Comparison of ENCODE assay signal across 8 cellular contexts in genomic region chr9:21965401-21965951, GRCh38. TPM values are rescaled to one million over a fixed set of nuclear protein-coding genes. Genes with fewer than 3 reads are reported as not detected.
DNase-seq lines count a peak whose midpoint lies in the region; ATAC-seq and TF ChIP-seq lines count a peak whose summit lies in the region.

No MANE protein-coding gene starts in this region.

- intact Hi-C loops in esophagus squamous epithelium (cut with DNase I): no loop called here
- intact Hi-C loops in prostate gland (cut with DNase I): no loop called here

- no peak overlapping the region for H2BK120ac ChIP-seq in neuronal stem cell (ENCODE audit: low read depth, low read length)

- H3K23ac ChIP-seq in neuronal stem cell (ENCODE audit: low read depth, low read length, poor library complexity): no peak overlapping the region

- peak overlapping the region; percentile 93 for H2AFZ ChIP-seq in neuronal stem cell (ENCODE audit: low read length)

- H3K36me3 ChIP-seq in esophagus squamous epithelium: no peaks in the 10 kb centered on the region
- no peaks in the 10 kb centered on the region for H3K36me3 ChIP-seq in neuronal stem cell (replicated peaks in 1 of 2; ENCODE audit: control insufficient read depth in 2 of 2, insufficient read depth in 2 of 2, low read length in 2 of 2)
- H3K36me3 ChIP-seq in prostate gland: no peaks in the 10 kb centered on the region

- no peak overlapping the region for H3K4ac ChIP-seq in neuronal stem cell (ENCODE audit: low read length)

- H4K8ac ChIP-seq in neuronal stem cell (ENCODE audit: low read depth, low read length): no peak overlapping the region

- peak; percentile 77 for ATAC-seq in GM18873 (IDR thresholded peaks at IDR 0.05; ENCODE audit: low FRiP score, unreplicated experiment)
- peak; percentile 84 for ATAC-seq in HG03097 (IDR thresholded peaks at IDR 0.05; ENCODE audit: low FRiP score, unreplicated experiment)

- H3K27me3 ChIP-seq in esophagus squamous epithelium (peaks cover 16 to 95% (median 51%) of the 10 kb centered on the region in 4 donors), neuronal stem cell (ENCODE audit: control insufficient read depth in 3 of 3, insufficient read depth in 3 of 3, low read depth in 1 of 3, low read length in 3 of 3) (peaks cover 44 to 81% (median 65%) of the 10 kb centered on the region in 3 experiments), prostate gland (replicated peaks; ENCODE audit: insufficient read depth) (peaks cover 46% of the 10 kb centered on the region)

- H2BK15ac ChIP-seq in neuronal stem cell (ENCODE audit: low read length): no peak overlapping the region

- no peaks in the 10 kb centered on the region for H3K79me1 ChIP-seq in neuronal stem cell (ENCODE audit: low read depth, low read length)

- peak overlapping the region in 2 of 4 donors; percentile 47 to 63 for H3K27ac ChIP-seq in esophagus squamous epithelium
- no peak overlapping the region for H3K27ac ChIP-seq in neuronal stem cell (replicated peaks; ENCODE audit: low read length)
- no peak overlapping the region for H3K27ac ChIP-seq in prostate gland

- no peak overlapping the region for H3K9ac ChIP-seq in neuronal stem cell (ENCODE audit: low read depth, low read length, poor library complexity)

- H3K4me1 ChIP-seq in esophagus squamous epithelium: peaks cover 14 to 39% (median 16%) of the 10 kb centered on the region in 3 donors
- peaks cover 2 to 9% of the 10 kb centered on the region in 2 donors for H3K4me1 ChIP-seq in neuronal stem cell (ENCODE audit: control insufficient read depth in 2 of 2, insufficient read depth in 1 of 2, low read depth in 1 of 2, low read length in 2 of 2)
- H3K4me1 ChIP-seq in prostate gland (replicated peaks): no peaks in the 10 kb centered on the region

- peaks cover 0 to 3% (median 0%) of the 10 kb centered on the region in 3 donors for H3K9me3 ChIP-seq in esophagus squamous epithelium
- peaks cover 3 to 14% of the 10 kb centered on the region in 2 donors for H3K9me3 ChIP-seq in neuronal stem cell (replicated peaks in 1 of 2; ENCODE audit: control insufficient read depth in 2 of 2, insufficient read depth in 1 of 2, low read depth in 1 of 2, low read length in 2 of 2)
- H3K9me3 ChIP-seq in prostate gland: no peaks in the 10 kb centered on the region

- DNase-seq in AG09309 (ENCODE audit: low read depth) (no peak), esophagus squamous epithelium (lab: John Stamatoyannopoulos, UW) (no peak), neuronal stem cell (ENCODE audit: low spot score) (peak; percentile 61), DMS 273 treated with DMSO at 0.1 percent for 48 hours (lab: John Stamatoyannopoulos, UW) (no peak), prostate gland (ENCODE audit: low spot score) (no peak)
- DNase-seq in activated CD4-positive, alpha-beta T cell treated with anti-CD3 and anti-CD28 coated beads for 48 hours: peak; percentile 69

- peak in 1 of 4 donors; percentile 9 for TF ChIP-seq POLR2A in esophagus squamous epithelium (IDR thresholded peaks at IDR 0.05)
- TF ChIP-seq POLR2A in prostate gland (IDR thresholded peaks at IDR 0.05): no peak

- H2AK5ac ChIP-seq in neuronal stem cell (ENCODE audit: low read depth, low read length): no peak overlapping the region

- 5 to 7% methylated on average over 8 to 13 of the region's 30 CpGs for WGBS in esophagus squamous epithelium, 2 donors
- WGBS in neuronal stem cell (ENCODE audit: extremely low coverage in 2 of 2, insufficient read length in 2 of 2, insufficient replicate concordance in 1 of 2), 2 donors: no CpG with 5 or more reads among the region's 30 CpGs
- 3% methylated on average over 30 of the region's 30 CpGs for WGBS in prostate gland

- peak overlapping the region; percentile 41 for H3K4me3 ChIP-seq in AG09309 (ENCODE audit: control insufficient read depth, low read depth, low read length)
- H3K4me3 ChIP-seq in esophagus squamous epithelium: peak overlapping the region; percentile 14 to 58 (median 42)
- H3K4me3 ChIP-seq in neuronal stem cell (ENCODE audit: low read length in 2 of 2): peak overlapping the region; percentile 29 to 46
- H3K4me3 ChIP-seq in prostate gland: peak overlapping the region in 1 of 2 donors; percentile 5

- H4K91ac ChIP-seq in neuronal stem cell (ENCODE audit: low read depth, low read length, poor library complexity): no peak overlapping the region

- H3K18ac ChIP-seq in neuronal stem cell (ENCODE audit: low read length): no peak overlapping the region

- peak overlapping the region; percentile 60 for H3K4me2 ChIP-seq in neuronal stem cell (ENCODE audit: insufficient read depth, low read length, poor library complexity, severe bottlenecking)

- no peak overlapping the region for H2BK12ac ChIP-seq in neuronal stem cell (ENCODE audit: low read length)

- H2BK5ac ChIP-seq in neuronal stem cell (ENCODE audit: low read length): no peak overlapping the region

- no peak overlapping the region for H3K14ac ChIP-seq in neuronal stem cell (ENCODE audit: low read length)

- TF ChIP-seq CTCF in AG09309 (IDR thresholded peaks at IDR 0.05; ENCODE audit: control insufficient read depth, insufficient read depth, low read depth, low read length, missing control alignments) (peak; percentile 80), esophagus squamous epithelium (IDR thresholded peaks at IDR 0.05) (peak in 5 of 6 experiments; percentile 18 to 65 (median 34)), prostate gland (IDR thresholded peaks at IDR 0.05) (no peak)

RNA-seq across cellular contexts. Expression of gene CDKN2A, which starts 28.7 kb away (rescaled TPM):
- total RNA-seq in esophagus squamous epithelium (10 to 100 TPM in 1 of 4 donors, 1 to 10 TPM in 3; 1.5 to 20.2 (median 7.1) TPM), prostate gland (1 to 10 TPM in 1 of 2 donors, under 1 TPM in 1; 0.55 to 4.5 TPM)
- 0.10 TPM for polyA plus RNA-seq in neuronal stem cell (2013, experiment 1 of 2)
- 0.12 TPM for polyA plus RNA-seq in neuronal stem cell (2013, experiment 2 of 2)

RNA-seq across cellular contexts. Expression of gene CDKN2B-AS1, which starts 29.1 kb away (rescaled TPM):
- total RNA-seq in esophagus squamous epithelium: 1 to 10 TPM in 2 of 4 donors, under 1 TPM in 2; 0.48 to 1.7 (median 0.80) TPM
- polyA plus RNA-seq in neuronal stem cell (2013, experiment 1 of 2): 0.06 TPM
- polyA plus RNA-seq in neuronal stem cell (2013, experiment 2 of 2): 0.03 TPM
- under 1 TPM in 1 of 2 donors, not detected in 1; 0.62 TPM for total RNA-seq in prostate gland

RNA-seq across cellular contexts. Expression of gene CDKN2B, which starts 43.6 kb away (rescaled TPM):
- total RNA-seq in esophagus squamous epithelium: 100 to 1,000 TPM in 2 of 4 donors, 10 to 100 TPM in 2; 41.6 to 150 (median 87.6) TPM
- polyA plus RNA-seq in neuronal stem cell (2013, experiment 1 of 2): 0.04 TPM
- 0.11 TPM for polyA plus RNA-seq in neuronal stem cell (2013, experiment 2 of 2)
- 1 to 10 TPM; 5.4 to 8.8 TPM for total RNA-seq in prostate gland

Comparison
In these comparisons a context has a peak if more than half of its experiments do, and no peak if none do; other contexts are left out.
1. DNase-seq: peak in activated CD4-positive, alpha-beta T cell treated with anti-CD3 and anti-CD28 coated beads for 48 hours (single experiment) and neuronal stem cell (single experiment); none in AG09309 (single experiment), esophagus squamous epithelium (single experiment), DMS 273 treated with DMSO at 0.1 percent for 48 hours (single experiment) and prostate gland (single experiment).
2. CTCF ChIP-seq: peak in AG09309 (single experiment) and esophagus squamous epithelium (5 of 6); none in prostate gland (0 of 4).
3. RNA of gene CDKN2B, which starts 43.6 kb away (total RNA-seq): 41.6 to 150 TPM in esophagus squamous epithelium; 5.4 to 8.8 TPM in prostate gland; every median in the first group is over 4 times any median in the second.